In genomic region chr1:201488817-201489581, GRCh38 we compare ENCODE assay signal across 9 cellular contexts. TPM values are rescaled to one million over a fixed set of nuclear protein-coding genes. Genes with fewer than 3 reads are reported as not detected.
DNase-seq lines count a peak whose midpoint lies in the region; ATAC-seq and TF ChIP-seq lines count a peak whose summit lies in the region.
"Had no signal": no experiment of that assay in that cellular context is flagged by ENCODE, and none has a peak within 500 bp of the region (broad histone marks: within the 10 kb centered on the region; RNA-seq: fewer than 3 reads in every experiment).

No MANE protein-coding gene starts in this region.

- in situ Hi-C loops in G401 (cut with HindIII; ENCODE audit: low sequenced_read_pairs): no loop called here

- H3K36me3 Mint-ChIP-seq in type B pancreatic cell: no peaks in the 10 kb centered on the region

- H3K4me1 Mint-ChIP-seq in type B pancreatic cell (ENCODE audit: unreplicated experiment): peaks cover 56% of the 10 kb centered on the region

- no peak for TF ChIP-seq CTCF in cardiac fibroblast (IDR thresholded peaks at IDR 0.05; ENCODE audit: low read depth, low read length)
- no peak for TF ChIP-seq CTCF in type B pancreatic cell (conservative IDR thresholded peaks at IDR 0.05)

- H3K27ac Mint-ChIP-seq in type B pancreatic cell: peak overlapping the region; percentile 95

- DNase-seq in LoVo (ENCODE audit: low spot score) (peak; percentile 55), cardiac fibroblast (ENCODE audit: low read depth in 2 of 2) (peak; percentile 91 to 94), left lobe of liver (ENCODE audit: low spot score) (peak; percentile 74), type B pancreatic cell (ENCODE audit: extremely low spot score, unreplicated experiment) (no peak), G401 (ENCODE audit: low spot score) (no peak), COR-L47 (lab: John Stamatoyannopoulos, UW) (no peak), activated gamma-delta T cell (lab: John Stamatoyannopoulos, UW) (no peak)
- DNase-seq: NCI-H446 treated with DMSO at 0.1 percent for 48 hours had no signal

- no peaks in the 10 kb centered on the region for H3K27me3 Mint-ChIP-seq in type B pancreatic cell

- peak overlapping the region in 1 of 2 donors; percentile 10 for H3K4me3 ChIP-seq in cardiac fibroblast (replicated peaks in 1 of 2; ENCODE audit: low read depth in 2 of 2, low read length in 2 of 2)

- H3K9me3 Mint-ChIP-seq in type B pancreatic cell: no peaks in the 10 kb centered on the region

- peak; percentile 73 for ATAC-seq in left lobe of liver
- ATAC-seq in GM18517 (IDR thresholded peaks at IDR 0.05; ENCODE audit: unreplicated experiment): no peak

- H3K4me3 Mint-ChIP-seq in type B pancreatic cell: peak overlapping the region; percentile 34

RNA-seq across cellular contexts. Expression of gene CSRP1, which starts 17.9 kb away (rescaled TPM):
- total RNA-seq in left lobe of liver (67.7 TPM), type B pancreatic cell (ENCODE audit: low replicate concordance) (7.3 and 139 TPM in 2 replicates)
- 176 and 198 TPM in 2 replicates for total RNA-seq in G401 (2014; rRNA removed; shearing (Covaris generic))

RNA-seq across cellular contexts. Expression of gene PHLDA3, which starts 20.0 kb away (rescaled TPM):
- total RNA-seq in left lobe of liver (1.8 TPM), type B pancreatic cell (ENCODE audit: low replicate concordance) (59.3 and 132 TPM in 2 replicates)
- 400 and 462 TPM in 2 replicates for total RNA-seq in G401 (2014; rRNA removed; shearing (Covaris generic))

RNA-seq across cellular contexts. Expression of gene NAV1, which starts 49.9 kb away (rescaled TPM):
- 4.6 TPM for total RNA-seq in left lobe of liver
- 38.1 and 44.9 TPM in 2 replicates for total RNA-seq in type B pancreatic cell (ENCODE audit: low replicate concordance)
- total RNA-seq in G401 (2014; rRNA removed; shearing (Covaris generic)): 14.4 and 20.0 TPM in 2 replicates

Comparison
In these comparisons a context has a peak if more than half of its experiments do, and no peak if none do; other contexts are left out.
1. DNase-seq: peak in LoVo (single experiment), cardiac fibroblast (2 of 2) and left lobe of liver (single experiment); none in type B pancreatic cell (single experiment), G401 (single experiment), COR-L47 (single experiment) and activated gamma-delta T cell (single experiment).
2. RNA of gene PHLDA3, which starts 20.0 kb away (total RNA-seq): 400 to 462 TPM in G401 and 59.3 to 132 TPM in type B pancreatic cell; 1.8 TPM in left lobe of liver (single experiment); every median in the first group is over 10 times any median in the second.